In genomic region chr10:48336978-48337599, GRCh38 we compare ENCODE assay signal across 12 cellular contexts. TPM values are rescaled to one million over a fixed set of nuclear protein-coding genes. Genes with fewer than 3 reads are reported as not detected.
A peak's percentile ranks its signal among the peaks of the same experiment; 100 is the strongest.
DNase-seq lines count a peak whose midpoint lies in the region; ATAC-seq and TF ChIP-seq lines count a peak whose summit lies in the region.
"Had no signal": no experiment of that assay in that cellular context is flagged by ENCODE, and none has a peak within 500 bp of the region (broad histone marks: within the 10 kb centered on the region; RNA-seq: fewer than 3 reads in every experiment).

No MANE protein-coding gene starts in this region.

- peaks cover 31% of the 10 kb centered on the region for H3K36me3 Mint-ChIP-seq in activated CD8-positive, alpha-beta T cell treated with anti-CD3 and anti-CD28 coated beads for 36 hours (ENCODE audit: low read depth)

- CTCF ChIA-PET in activated CD8-positive, alpha-beta T cell treated with anti-CD3 and anti-CD28 coated beads for 36 hours (lab: Charles Lee) = interaction anchor here (1.0 kb wide), 2 partner anchors 27 to 320 kb away, joined by 3 read pairs; no protein-coding TSS in a partner anchor

- peaks cover 8% of the 10 kb centered on the region for H3K9me3 Mint-ChIP-seq in activated CD8-positive, alpha-beta T cell treated with anti-CD3 and anti-CD28 coated beads for 36 hours
- H3K9me3 Mint-ChIP-seq: activated naive CD4-positive, alpha-beta T cell treated with anti-CD3 and anti-CD28 coated beads for 36 hours had no signal

- POLR2A ChIA-PET in activated CD8-positive, alpha-beta T cell treated with anti-CD3 and anti-CD28 coated beads for 36 hours (lab: Charles Lee) = no interaction called here

- no peak overlapping the region for H3K4me3 Mint-ChIP-seq in activated CD8-positive, alpha-beta T cell treated with anti-CD3 and anti-CD28 coated beads for 36 hours
- H3K4me3 Mint-ChIP-seq: activated naive CD4-positive, alpha-beta T cell treated with anti-CD3 and anti-CD28 coated beads for 36 hours; CD8-positive, alpha-beta T cell had no signal

- no peaks in the 10 kb centered on the region for H3K27me3 Mint-ChIP-seq in activated CD8-positive, alpha-beta T cell treated with anti-CD3 and anti-CD28 coated beads for 36 hours

- H3K27ac Mint-ChIP-seq in activated CD8-positive, alpha-beta T cell treated with anti-CD3 and anti-CD28 coated beads for 36 hours = peak overlapping the region; percentile 6
- H3K27ac Mint-ChIP-seq: activated naive CD4-positive, alpha-beta T cell treated with anti-CD3 and anti-CD28 coated beads for 36 hours; CD8-positive, alpha-beta T cell had no signal

- no peak for TF ChIP-seq CTCF in activated CD8-positive, alpha-beta T cell treated with anti-CD3 and anti-CD28 coated beads for 36 hours (IDR thresholded peaks at IDR 0.05)

- ATAC-seq in GM18861 (IDR thresholded peaks at IDR 0.05; ENCODE audit: unreplicated experiment) (peak; percentile 89), GM21381 (IDR thresholded peaks at IDR 0.05; ENCODE audit: unreplicated experiment) (peak; percentile 82), HG03060 (IDR thresholded peaks at IDR 0.05; ENCODE audit: low read depth, unreplicated experiment) (peak; percentile 82)
- ATAC-seq in activated CD8-positive, alpha-beta T cell treated with anti-CD3 and anti-CD28 coated beads for 36 hours = no peak
- ATAC-seq: CD8-positive, alpha-beta T cell had no signal

- H3K4me1 Mint-ChIP-seq in activated CD8-positive, alpha-beta T cell treated with anti-CD3 and anti-CD28 coated beads for 36 hours (ENCODE audit: low read depth) = peaks cover 30% of the 10 kb centered on the region

- no peak for DNase-seq in activated CD8-positive, alpha-beta T cell treated with anti-CD3 and anti-CD28 coated beads for 36 hours
- DNase-seq in NCI-H2196 treated with DMSO at 0.1 percent for 48 hours (lab: John Stamatoyannopoulos, UW; ENCODE audit: unreplicated experiment) (no peak), HUDEP-2 (lab: John Stamatoyannopoulos, UW; ENCODE audit: unreplicated experiment in 76 of 76) (no peak), NCI-H146 treated with DMSO at 0.1 percent for 48 hours (lab: John Stamatoyannopoulos, UW; ENCODE audit: unreplicated experiment) (no peak)
- no peak for DNase-seq in stimulated activated naive CD4-positive, alpha-beta T cell (lab: John Stamatoyannopoulos, UW)
- DNase-seq: activated naive CD4-positive, alpha-beta T cell treated with anti-CD3 and anti-CD28 coated beads for 36 hours; CD8-positive, alpha-beta T cell; MG63; NCI-H82 had no signal

- intact Hi-C loops in activated CD8-positive, alpha-beta T cell treated with anti-CD3 and anti-CD28 coated beads for 36 hours (cut with micrococcal nuclease) = no loop called here

RNA-seq across cellular contexts. Expression of gene MAPK8, which starts 30.6 kb away (rescaled TPM):
- total RNA-seq in activated CD8-positive, alpha-beta T cell treated with anti-CD3 and anti-CD28 coated beads for 36 hours = 10 to 100 TPM; 40.5 to 41.1 TPM
